In the genomic region with DNA sequence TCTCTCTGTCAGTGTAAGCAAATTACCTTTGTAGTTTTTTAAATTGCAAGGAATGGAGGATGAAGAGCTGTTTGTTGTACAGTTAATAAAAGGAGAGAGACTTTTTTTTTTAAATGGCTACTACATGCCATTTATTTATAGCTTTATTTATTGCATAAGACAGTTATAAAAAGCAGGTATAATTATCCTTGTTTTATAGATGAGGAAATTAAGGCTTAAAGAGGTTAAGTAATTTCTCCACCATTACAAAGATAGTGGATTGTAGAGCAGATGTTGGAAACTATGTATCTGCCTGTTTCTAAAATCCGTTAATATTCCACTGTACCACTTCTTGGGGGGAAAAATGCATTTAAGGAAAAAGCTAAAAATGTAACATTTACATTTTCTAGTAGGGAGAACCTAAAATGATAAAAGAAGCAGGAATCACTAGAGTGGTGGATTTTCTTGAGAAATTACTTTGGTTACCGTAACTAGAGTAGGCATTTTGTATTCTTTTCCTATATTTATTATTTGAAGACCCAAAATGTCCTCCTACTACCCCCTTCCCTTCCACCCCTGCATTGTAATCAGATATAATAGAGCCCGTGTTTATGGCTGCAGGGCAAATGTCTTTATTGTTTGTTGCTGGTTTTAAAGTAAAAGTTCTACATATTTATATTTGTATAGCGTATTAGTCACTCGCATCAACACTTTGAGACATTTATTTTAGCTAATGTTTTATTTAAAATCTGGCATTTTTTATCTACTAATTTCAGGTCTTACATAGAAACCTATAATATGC, we compare ENCODE assay signal across 10 cellular contexts. TPM values are rescaled to one million over a fixed set of nuclear protein-coding genes. Genes with fewer than 3 reads are reported as not detected.
A peak's percentile ranks its signal among the peaks of the same experiment; 100 is the strongest.
DNase-seq lines count a peak whose midpoint lies in the region; ATAC-seq and TF ChIP-seq lines count a peak whose summit lies in the region.
"Had no signal": no experiment of that assay in that cellular context is flagged by ENCODE, and none has a peak within 500 bp of the region (broad histone marks: within the 10 kb centered on the region; RNA-seq: fewer than 3 reads in every experiment).

No MANE protein-coding gene starts in this region.

- no peaks in the 10 kb centered on the region for H3K9me3 Mint-ChIP-seq in activated T-cell treated with anti-CD3 and anti-CD28 coated beads, Interleukin-2, amount 50 U/mL, for 4 hours
- H3K9me3 Mint-ChIP-seq: T-cell had no signal

- peaks cover 9% of the 10 kb centered on the region for H3K36me3 Mint-ChIP-seq in activated T-cell treated with anti-CD3 and anti-CD28 coated beads, Interleukin-2, amount 50 U/mL, for 4 hours (ENCODE audit: insufficient read depth)

- peak overlapping the region; percentile 90 for H3K4me2 ChIP-seq in PC-9

- H3K9ac ChIP-seq in skeletal muscle tissue (ENCODE audit: low read depth in 1 of 3, low read length in 3 of 3), result peak overlapping the region in 1 of 3 donors; percentile 14

- intact Hi-C loops in PC-9 (cut with micrococcal nuclease; ENCODE audit: unreplicated experiment), result no loop called here

- no peaks in the 10 kb centered on the region; the same call in 1 of the 2 replicates for H4K20me1 ChIP-seq in PC-9 (ENCODE audit: insufficient read depth)

- ATAC-seq in activated T-cell treated with anti-CD3 and anti-CD28 coated beads, Interleukin-2, amount 50 U/mL, for 4 hours, result no peak
- no peak for ATAC-seq in HG02884 (IDR thresholded peaks at IDR 0.05; ENCODE audit: unreplicated experiment)
- no peak for ATAC-seq in GM18858 (IDR thresholded peaks at IDR 0.05; ENCODE audit: unreplicated experiment)
- ATAC-seq: T-cell had no signal

- DNase-seq in activated T-cell treated with anti-CD3 and anti-CD28 coated beads, Interleukin-2, amount 50 U/mL, for 4 hours, result no peak
- DNase-seq in activated T-cell treated with anti-CD3 and anti-CD28 coated beads for 4 hours (no peak), PC-9 (no peak), epithelial cell of proximal tubule (ENCODE audit: low read depth) (no peak), NCI-H510A treated with DMSO at 0.1 percent for 48 hours (lab: John Stamatoyannopoulos, UW) (no peak)
- DNase-seq: hypothalamus, T-cell had no signal

- H2AFZ ChIP-seq in PC-9, result no peak overlapping the region

- peaks cover 9% of the 10 kb centered on the region for H3F3A ChIP-seq in PC-9 (ENCODE audit: insufficient read depth, low read depth)

- H3K79me2 ChIP-seq in PC-9 (ENCODE audit: low read depth), result peaks cover 66% of the 10 kb centered on the region

- H3K4me3 Mint-ChIP-seq in activated T-cell treated with anti-CD3 and anti-CD28 coated beads, Interleukin-2, amount 50 U/mL, for 4 hours, result peak overlapping the region; percentile 92

- BruUV-seq in PC-9 (replicated peaks; lab: Mats Ljungman, UMichigan), result no TSS peak

- peaks cover 39% of the 10 kb centered on the region for H3K4me1 Mint-ChIP-seq in activated T-cell treated with anti-CD3 and anti-CD28 coated beads, Interleukin-2, amount 50 U/mL, for 4 hours (ENCODE audit: low read depth)

- H3K4me1 ChIP-seq in PC-9 (replicated peaks; ENCODE audit: insufficient read depth), result peaks cover 40% of the 10 kb centered on the region
- H3K4me1 ChIP-seq in skeletal muscle tissue (ENCODE audit: control insufficient read depth in 3 of 3, insufficient read depth in 3 of 3, low read length in 3 of 3), result peaks cover 12 to 17% (median 17%) of the 10 kb centered on the region in 3 donors

- H3K27ac ChIP-seq in PC-9 (no peak overlapping the region), skeletal muscle tissue (ENCODE audit: low read depth, low read length) (peak overlapping the region; percentile 48)

- no peaks in the 10 kb centered on the region for H3K9me3 ChIP-seq in PC-9 (ENCODE audit: insufficient read depth, low read depth)
- no peaks in the 10 kb centered on the region for H3K9me3 ChIP-seq in skeletal muscle tissue (ENCODE audit: control insufficient read depth in 3 of 3, low read length in 3 of 3)

- TF ChIP-seq CTCF in PC-9 (conservative IDR thresholded peaks at IDR 0.05), result no peak
- no peak for TF ChIP-seq CTCF in epithelial cell of proximal tubule (conservative IDR thresholded peaks at IDR 0.05; ENCODE audit: low read depth, low read length)

- no peaks in the 10 kb centered on the region for H3K27me3 Mint-ChIP-seq in activated T-cell treated with anti-CD3 and anti-CD28 coated beads, Interleukin-2, amount 50 U/mL, for 4 hours (ENCODE audit: low read depth)
- H3K27me3 Mint-ChIP-seq: T-cell had no signal

- H3K4me3 ChIP-seq in PC-9 (peak overlapping the region; percentile 72), epithelial cell of proximal tubule (ENCODE audit: low read depth, low read length) (peak overlapping the region; percentile 97), skeletal muscle tissue (ENCODE audit: low read length in 3 of 3) (peak overlapping the region in 1 of 3 donors; percentile 98)

- H3K36me3 ChIP-seq in PC-9 (ENCODE audit: low read depth) (peaks cover 23% of the 10 kb centered on the region), skeletal muscle tissue (ENCODE audit: control insufficient read depth in 3 of 3, insufficient read depth in 3 of 3, low read length in 3 of 3) (peaks cover 0 to 7% (median under 1%) of the 10 kb centered on the region in 3 donors)

- POLR2A ChIA-PET in PC-9 (lab: Charles Lee; ENCODE audit: unreplicated experiment), result interaction anchor here (0.6 kb wide), 2 partner anchors 15 to 325 kb away, joined by 3 to 4 read pairs; no protein-coding TSS in a partner anchor

- H3K27me3 ChIP-seq in PC-9 (ENCODE audit: insufficient read depth, low read depth) (no peaks in the 10 kb centered on the region), skeletal muscle tissue (ENCODE audit: control insufficient read depth in 3 of 3, insufficient read depth in 3 of 3, low read length in 3 of 3) (no peaks in the 10 kb centered on the region)

- CTCF ChIA-PET in PC-9 (lab: Charles Lee), result interaction anchor here (0.6 kb wide), 2 partner anchors 17 to 465 kb away, joined by 5 to 10 read pairs; no protein-coding TSS in a partner anchor

- no peaks in the 10 kb centered on the region for H3K9me2 ChIP-seq in PC-9 (ENCODE audit: insufficient read depth)

RNA-seq across cellular contexts. Expression of a gene that starts 2.3 kb away (rescaled TPM):
- total RNA-seq in activated T-cell treated with anti-CD3 and anti-CD28 coated beads, Interleukin-2, amount 50 U/mL, for 4 hours, result 10 to 100 TPM; 10.2 to 13.0 (median 11.0) TPM
- total RNA-seq in PC-9 (2021), result 17.9 and 18.0 TPM in 2 replicates
- 26.4 and 30.6 TPM in 2 replicates for total RNA-seq in epithelial cell of proximal tubule
- total RNA-seq in skeletal muscle tissue, result 5.2 TPM

RNA-seq across cellular contexts. Expression of a gene that starts 48.0 kb away (rescaled TPM):
- under 1 TPM in 1 of 3 donors, not detected in 2; 0.03 TPM for total RNA-seq in activated T-cell treated with anti-CD3 and anti-CD28 coated beads, Interleukin-2, amount 50 U/mL, for 4 hours
- total RNA-seq in PC-9 (2021) (5.1 and 10.8 TPM in 2 replicates), epithelial cell of proximal tubule (1.0 and 1.9 TPM in 2 replicates), skeletal muscle tissue (2.1 TPM)
